ENCODE assay signal across 12 cellular contexts in genomic region chr15:92840149-92840548, GRCh38. TPM values are rescaled to one million over a fixed set of nuclear protein-coding genes. Genes with fewer than 3 reads are reported as not detected.
A peak's percentile ranks its signal among the peaks of the same experiment; 100 is the strongest.
DNase-seq lines count a peak whose midpoint lies in the region; ATAC-seq and TF ChIP-seq lines count a peak whose summit lies in the region.
"Had no signal": no experiment of that assay in that cellular context is flagged by ENCODE, and none has a peak within 500 bp of the region (broad histone marks: within the 10 kb centered on the region; RNA-seq: fewer than 3 reads in every experiment).

No MANE protein-coding gene starts in this region.

- peaks cover 46% of the 10 kb centered on the region for H3K4me1 Mint-ChIP-seq in activated CD4-positive, alpha-beta memory T cell treated with anti-CD3 and anti-CD28 coated beads, Interleukin-2, amount 10 ng/mL, durations not matched to agents 7 days and 5 days
- H3K4me1 Mint-ChIP-seq in neural progenitor cell: peaks cover 40% of the 10 kb centered on the region

- no peak overlapping the region for H3K4me2 ChIP-seq in neural progenitor cell
- H3K4me2 ChIP-seq: GM23338 had no signal

- no peaks in the 10 kb centered on the region for H3K79me2 ChIP-seq in neural progenitor cell (ENCODE audit: low read depth)

- no peak overlapping the region for H2AFZ ChIP-seq in neural progenitor cell (replicated peaks)
- H2AFZ ChIP-seq: GM23338 had no signal

- H3K9me3 Mint-ChIP-seq in activated CD4-positive, alpha-beta memory T cell treated with anti-CD3 and anti-CD28 coated beads, Interleukin-2, amount 10 ng/mL, durations not matched to agents 7 days and 5 days: no peaks in the 10 kb centered on the region
- H3K9me3 Mint-ChIP-seq in neural progenitor cell: no peaks in the 10 kb centered on the region
- H3K9me3 Mint-ChIP-seq: GM23338 had no signal

- H3K27ac Mint-ChIP-seq in activated CD4-positive, alpha-beta memory T cell treated with anti-CD3 and anti-CD28 coated beads, Interleukin-2, amount 10 ng/mL, durations not matched to agents 7 days and 5 days: peak overlapping the region; percentile 71
- peak overlapping the region; percentile 86 for H3K27ac Mint-ChIP-seq in neural progenitor cell
- H3K27ac Mint-ChIP-seq: GM23338 had no signal

- H3K27me3 Mint-ChIP-seq in activated CD4-positive, alpha-beta memory T cell treated with anti-CD3 and anti-CD28 coated beads, Interleukin-2, amount 10 ng/mL, durations not matched to agents 7 days and 5 days: no peaks in the 10 kb centered on the region
- H3K27me3 Mint-ChIP-seq in neural progenitor cell (ENCODE audit: insufficient read depth, low read depth): peaks cover 6% of the 10 kb centered on the region

- H3K27ac ChIP-seq in neural progenitor cell: no peak overlapping the region
- H3K27ac ChIP-seq: 22Rv1 had no signal

- H3K27me3 ChIP-seq in neural progenitor cell: no peaks in the 10 kb centered on the region

- H3K4me3 Mint-ChIP-seq in activated CD4-positive, alpha-beta memory T cell treated with anti-CD3 and anti-CD28 coated beads, Interleukin-2, amount 10 ng/mL, durations not matched to agents 7 days and 5 days: no peak overlapping the region
- no peak overlapping the region for H3K4me3 Mint-ChIP-seq in neural progenitor cell
- H3K4me3 Mint-ChIP-seq: GM23338 had no signal

- no peak overlapping the region for H3K4me3 ChIP-seq in neural progenitor cell
- H3K4me3 ChIP-seq: GM23338 had no signal

- no peaks in the 10 kb centered on the region for H3K9me3 ChIP-seq in neural progenitor cell (ENCODE audit: low read depth)

- CTCF ChIA-PET in activated CD4-positive, alpha-beta memory T cell treated with anti-CD3 and anti-CD28 coated beads, Interleukin-2, amount 10 ng/mL, durations not matched to agents 7 days and 5 days (lab: Charles Lee): interaction anchor here (0.9 to 1.2 kb wide), 3 partner anchors 8 to 42 kb away, joined by 3 read pairs; no protein-coding TSS in a partner anchor

- peaks cover 17% of the 10 kb centered on the region for H3F3A ChIP-seq in neural progenitor cell (ENCODE audit: low read depth)

- no peak overlapping the region for H3K9ac ChIP-seq in neural progenitor cell

- DNase-seq in DMS 273 (lab: John Stamatoyannopoulos, UW; ENCODE audit: unreplicated experiment) (peak; percentile 35), DMS 273 treated with DMSO at 0.1 percent for 48 hours (lab: John Stamatoyannopoulos, UW) (no peak), neural progenitor cell (ENCODE audit: low spot score) (no peak), ACHN (no peak)
- no peak for DNase-seq in activated CD4-positive, alpha-beta memory T cell treated with anti-CD3 and anti-CD28 coated beads, Interleukin-2, amount 10 ng/mL, durations not matched to agents 7 days and 5 days
- DNase-seq: EL had no signal

- H3K36me3 ChIP-seq in neural progenitor cell: no peaks in the 10 kb centered on the region

- ATAC-seq in HG03095 (IDR thresholded peaks at IDR 0.05; ENCODE audit: unreplicated experiment): peak; percentile 8
- ATAC-seq in HG03565 (IDR thresholded peaks at IDR 0.05; ENCODE audit: unreplicated experiment): no peak
- ATAC-seq in GM19351 (IDR thresholded peaks at IDR 0.05; ENCODE audit: unreplicated experiment): no peak
- ATAC-seq: GM23338, SK-N-SH treated with all-trans-retinoic acid at 6 μM for 48 hours had no signal

- POLR2A ChIA-PET in activated CD4-positive, alpha-beta memory T cell treated with anti-CD3 and anti-CD28 coated beads, Interleukin-2, amount 10 ng/mL, durations not matched to agents 7 days and 5 days (lab: Charles Lee): interaction anchor here (0.8 to 6.7 kb wide), 10 partner anchors 8 to 74 kb away, joined by 3 to 55 read pairs (median 5); no protein-coding TSS in a partner anchor

- in situ Hi-C loops in ACHN (cut with HindIII; ENCODE audit: low pct_ligation_motif_present, low pct_unique_long_range_greater_than_20kb, low sequenced_read_pairs): no loop called here

- H3K36me3 Mint-ChIP-seq in activated CD4-positive, alpha-beta memory T cell treated with anti-CD3 and anti-CD28 coated beads, Interleukin-2, amount 10 ng/mL, durations not matched to agents 7 days and 5 days (ENCODE audit: low read depth): no peaks in the 10 kb centered on the region
- H3K36me3 Mint-ChIP-seq in neural progenitor cell: no peaks in the 10 kb centered on the region

- no peaks in the 10 kb centered on the region for H4K20me1 ChIP-seq in neural progenitor cell (ENCODE audit: low read depth)

- no peak for TF ChIP-seq CTCF in neural progenitor cell (IDR thresholded peaks at IDR 0.05)

- peaks cover 11% of the 10 kb centered on the region for H3K4me1 ChIP-seq in neural progenitor cell

RNA-seq across cellular contexts. Expression of gene CHD2, which starts 60.0 kb away (rescaled TPM):
- total RNA-seq in activated CD4-positive, alpha-beta memory T cell treated with anti-CD3 and anti-CD28 coated beads, Interleukin-2, amount 10 ng/mL, durations not matched to agents 7 days and 5 days: 100 to 1,000 TPM; 141 to 155 TPM
- 77.6 and 128 TPM in 2 replicates for total RNA-seq in neural progenitor cell (ENCODE audit: low replicate concordance)
